ENCODE assay signal across 17 cellular contexts in genomic region chr5:1054018-1054798, GRCh38. TPM values are rescaled to one million over a fixed set of nuclear protein-coding genes. Genes with fewer than 3 reads are reported as not detected.
"Had no signal": no experiment of that assay in that cellular context is flagged by ENCODE, and none has a peak within 500 bp of the region (broad histone marks: within the 10 kb centered on the region; RNA-seq: fewer than 3 reads in every experiment).

No MANE protein-coding gene starts in this region.

- H3K4me3 ChIP-seq: heart left ventricle, testis, upper lobe of left lung had no signal

- H3K9me3 ChIP-seq: heart left ventricle, testis, upper lobe of left lung had no signal

- H3K4me1 ChIP-seq: testis, upper lobe of left lung had no signal

- FAIRE-seq: frontal cortex had no signal

- H3K36me3 ChIP-seq: brain microvascular endothelial cell had no signal

- H3K27ac ChIP-seq: brain microvascular endothelial cell, testis, upper lobe of left lung had no signal

- ATAC-seq: naive thymus-derived CD8-positive, alpha-beta T cell; sciatic nerve had no signal

- DNase-seq: activated CD4-positive, alpha-beta T cell treated with anti-CD3 and anti-CD28 coated beads, Interleukin-2, amount 10 ng/mL, durations not matched to agents 24 days and 14 days; activated CD4-positive, CD25-positive, alpha-beta regulatory T cell; activated CD8-positive, alpha-beta memory T cell treated with anti-CD3 and anti-CD28 coated beads for 24 hours; activated gamma-delta T cell treated with Interleukin-2 at 50 U/mL for 16 hours; activated naive CD8-positive, alpha-beta T cell treated with anti-CD3 and anti-CD28 coated beads, Interleukin-2, amount 10 ng/mL, durations not matched to agents 7 days and 5 days; brain microvascular endothelial cell; cortex of kidney; effector memory CD4-positive, alpha-beta T cell; immature natural killer cell; naive thymus-derived CD8-positive, alpha-beta T cell; occipital lobe; SW 1271; testis had no signal

- H3K27me3 ChIP-seq: brain microvascular endothelial cell, heart left ventricle, testis, upper lobe of left lung had no signal

RNA-seq across cellular contexts. Expression of gene NKD2, which starts 45.6 kb away (rescaled TPM):
- total RNA-seq: naive thymus-derived CD8-positive, alpha-beta T cell had no signal
- polyA plus RNA-seq: immature natural killer cell had no signal
